ENCODE assay signal across 8 cellular contexts in the genomic region with DNA sequence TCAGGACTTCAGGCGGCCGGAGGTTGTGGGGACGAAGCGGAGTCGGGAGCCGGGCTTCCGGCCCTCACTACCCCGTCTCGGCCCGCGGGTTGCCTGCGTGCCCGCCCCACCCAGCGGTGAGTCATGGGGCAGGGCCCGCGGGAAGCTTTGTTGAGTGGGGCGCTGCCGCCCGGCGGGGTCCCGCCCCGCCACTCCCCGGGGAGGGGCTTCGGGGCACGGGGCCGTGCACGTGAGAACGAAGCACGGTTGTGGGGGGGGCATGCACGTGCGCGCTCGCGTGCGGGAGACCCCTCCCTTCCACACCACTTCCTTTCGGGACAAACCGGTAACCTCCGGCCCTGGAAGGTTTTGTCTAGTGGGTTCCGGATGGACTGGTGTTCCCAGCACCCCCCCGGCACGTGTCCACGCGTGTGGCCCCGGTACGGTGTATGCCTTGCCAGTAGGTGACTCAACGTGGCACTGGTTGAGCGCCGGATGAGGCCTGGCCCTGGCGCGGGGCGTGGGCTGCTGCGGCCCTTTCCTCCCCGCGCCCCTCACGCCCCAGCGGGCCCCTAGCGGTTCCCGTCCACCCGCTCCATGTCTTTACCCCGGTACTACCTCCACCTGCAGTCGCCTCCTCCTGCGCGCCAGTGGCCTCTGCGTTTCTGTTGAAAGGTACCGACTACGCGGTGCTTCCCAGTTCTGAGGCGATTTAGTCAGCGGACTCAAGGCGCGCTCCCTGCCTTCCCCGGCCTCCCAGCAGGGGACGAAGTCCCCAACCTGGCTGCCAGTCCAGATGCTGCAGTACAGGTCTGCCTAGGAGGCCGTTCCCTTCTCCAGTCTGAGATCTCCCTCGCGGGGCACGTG. TPM values are rescaled to one million over a fixed set of nuclear protein-coding genes. Genes with fewer than 3 reads are reported as not detected.
A peak's percentile ranks its signal among the peaks of the same experiment; 100 is the strongest.
DNase-seq lines count a peak whose midpoint lies in the region; ATAC-seq and TF ChIP-seq lines count a peak whose summit lies in the region.

No MANE protein-coding gene starts in this region.

- no peaks in the 10 kb centered on the region for H3K27me3 ChIP-seq in A673 (replicated peaks; ENCODE audit: insufficient read depth, low read depth, low read length, poor library complexity)

- intact Hi-C loops in A673 (cut with micrococcal nuclease; ENCODE audit: unreplicated experiment) = no loop called here

- no peaks in the 10 kb centered on the region for H3K9me3 ChIP-seq in A673 (ENCODE audit: low read depth, low read length, poor library complexity, severe bottlenecking)

- DNase-seq in A673 (ENCODE audit: low spot score) (peak; percentile 79), OCI-M1 (lab: John Stamatoyannopoulos, UW) (peak; percentile 89), fibroblast of the conjunctiva (ENCODE audit: low read depth) (peak; percentile 76), nucleus accumbens (lab: John Stamatoyannopoulos, UW) (peak in 30 of 56 donors; percentile 23 to 88 (median 58)), superior temporal gyrus (ENCODE audit: extremely low spot score) (peak; percentile 19)
- DNase-seq in activated T-helper 9 cell treated with anti-CD3 and anti-CD28 coated beads, Interleukin-2, amount 50 U/mL, for 16 hours (ENCODE audit: low read depth) = peak; percentile 83

- H3K36me3 ChIP-seq in A673 (ENCODE audit: insufficient read depth, low read length, poor library complexity, severe bottlenecking) = no peaks in the 10 kb centered on the region

- BruUV-seq in A673 (replicated peaks; lab: Mats Ljungman, UMichigan) = no TSS peak

- no peak for TF ChIP-seq CTCF in A673 (conservative IDR thresholded peaks at IDR 0.05; ENCODE audit: low read depth, low read length)

- CTCF ChIA-PET in A673 (lab: Charles Lee) = no interaction called here

- peaks cover 2% of the 10 kb centered on the region for H3K4me1 ChIP-seq in A673 (ENCODE audit: insufficient read depth, low read length, poor library complexity, severe bottlenecking)

- POLR2A ChIA-PET in A673 (lab: Charles Lee; ENCODE audit: low non-redundant PET) = no interaction called here

- H3K27ac ChIP-seq in A673 (ENCODE audit: low read depth, low read length, poor library complexity, severe bottlenecking) = peak overlapping the region; percentile 63

- ATAC-seq in GM18861 (IDR thresholded peaks at IDR 0.05; ENCODE audit: unreplicated experiment) (peak; percentile 63), HG03060 (IDR thresholded peaks at IDR 0.05; ENCODE audit: low read depth, unreplicated experiment) (peak; percentile 47)

- peak overlapping the region; percentile 49 for H3K4me3 ChIP-seq in A673 (ENCODE audit: low read depth, low read length, poor library complexity, severe bottlenecking)

RNA-seq across cellular contexts. Expression of a gene that starts 3.1 kb away (rescaled TPM):
- not detected in 2 replicates for total RNA-seq in A673 (2021)

RNA-seq across cellular contexts. Expression of a gene that starts 13.0 kb away (rescaled TPM):
- total RNA-seq in A673 (2021) = not detected in 2 replicates

RNA-seq across cellular contexts. Expression of a gene that starts 14.0 kb away (rescaled TPM):
- total RNA-seq in A673 (2021) = 0.09 TPM in 1 of 2 replicates, not detected in the other

RNA-seq across cellular contexts. Expression of a gene that starts 48.7 kb away (rescaled TPM):
- total RNA-seq in A673 (2021) = not detected in 2 replicates

Comparison
In these comparisons a context has a peak if more than half of its experiments do, and no peak if none do; other contexts are left out.
1. Peak in every context shown above with its lines: DNase-seq, ATAC-seq, H3K4me3 ChIP-seq and H3K27ac ChIP-seq.
2. DNase-seq: peak in every context shown above with its lines; median percentile 89 in OCI-M1; 83 in activated T-helper 9 cell treated with anti-CD3 and anti-CD28 coated beads, Interleukin-2, amount 50 U/mL, for 16 hours; 79 in A673; 76 in fibroblast of the conjunctiva; 58 in nucleus accumbens; 19 in superior temporal gyrus.